In the genomic region with DNA sequence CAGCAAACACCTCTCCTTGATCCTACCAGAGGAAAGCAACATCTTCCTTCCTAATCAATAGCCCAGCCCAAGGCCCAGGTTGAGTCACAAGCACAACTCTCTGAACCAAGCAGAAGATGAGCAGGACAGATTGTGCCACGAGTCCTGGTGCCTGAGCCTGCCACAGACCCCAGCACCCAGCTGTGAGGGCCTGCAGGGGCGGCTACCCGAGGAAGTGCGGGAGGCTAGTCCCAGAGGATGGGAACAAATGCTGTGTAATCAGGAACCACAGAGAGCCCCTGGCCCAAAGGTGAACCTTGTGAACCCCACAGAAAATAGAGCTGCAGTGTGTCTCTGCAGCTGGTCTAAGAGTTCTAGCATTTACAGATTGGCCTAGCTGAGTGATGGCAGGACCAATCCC, we compare ENCODE assay signal across 32 cellular contexts.
"Had no signal": no experiment of that assay in that cellular context is flagged by ENCODE, and none has a peak within 500 bp of the region (broad histone marks: within the 10 kb centered on the region; RNA-seq: fewer than 3 reads in every experiment).

No MANE protein-coding gene starts in this region.

- H3K27ac ChIP-seq: ascending aorta, VCaP had no signal

- H3K27ac Mint-ChIP-seq: activated B cell treated with CpG ODN at 0.5 μM for 24 hours; activated CD4-positive, alpha-beta memory T cell treated with anti-CD3 and anti-CD28 coated beads for 36 hours; activated CD4-positive, alpha-beta T cell treated with anti-CD3 and anti-CD28 coated beads, Interleukin-2, amount 10 ng/mL, durations not matched to agents 24 days and 14 days; activated CD8-positive, alpha-beta T cell treated with anti-CD3 and anti-CD28 coated beads for 36 hours; activated naive CD4-positive, alpha-beta T cell treated with anti-CD3 and anti-CD28 coated beads, Interleukin-2, amount 10 ng/mL, durations not matched to agents 7 days and 5 days; activated naive CD4-positive, alpha-beta T cell treated with anti-CD3 and anti-CD28 coated beads, Interleukin-2, amount 50 U/mL, for 24 hours; activated naive CD8-positive, alpha-beta T cell; activated naive CD8-positive, alpha-beta T cell treated with anti-CD3 and anti-CD28 coated beads, Interleukin-2, amount 10 ng/mL, durations not matched to agents 7 days and 5 days; activated naive CD8-positive, alpha-beta T cell treated with anti-CD3 and anti-CD28 coated beads, Interleukin-2, amount 50 U/mL, for 24 hours; activated T-helper 2 cell treated with anti-CD3 and anti-CD28 coated beads, Interferon-gamma antibody, Interleukin-2, Interleukin-4, amounts not matched to agents 10 μg/mL and 5 μg/mL and 100 μg/mL, durations not matched to agents 14 hours and 24 hours and 36 hours; T-helper 1 cell treated with Interleukin-12 subunit alpha and Interleukin-12 subunit beta and Interleukin-4 antibody, amounts not matched to agents 30 μg/mL and 1 μg/mL, for 36 hours; T-helper 2 cell treated with Interferon-gamma antibody and Interleukin-4, amounts not matched to agents 5 μg/mL and 100 μg/mL, for 36 hours had no signal

- H3K4me1 Mint-ChIP-seq: activated B cell treated with CpG ODN at 0.5 μM for 24 hours; activated CD4-positive, alpha-beta T cell treated with anti-CD3 and anti-CD28 coated beads, Interleukin-2, amount 10 ng/mL, durations not matched to agents 24 days and 14 days; activated naive CD4-positive, alpha-beta T cell treated with anti-CD3 and anti-CD28 coated beads, Interleukin-2, amount 10 ng/mL, durations not matched to agents 7 days and 5 days; activated naive CD4-positive, alpha-beta T cell treated with anti-CD3 and anti-CD28 coated beads, Interleukin-2, amount 50 U/mL, for 24 hours; activated naive CD8-positive, alpha-beta T cell treated with anti-CD3 and anti-CD28 coated beads, Interleukin-2, amount 10 ng/mL, durations not matched to agents 7 days and 5 days; activated naive CD8-positive, alpha-beta T cell treated with anti-CD3 and anti-CD28 coated beads, Interleukin-2, amount 50 U/mL, for 24 hours had no signal

- H3K27me3 Mint-ChIP-seq: activated naive CD4-positive, alpha-beta T cell treated with anti-CD3 and anti-CD28 coated beads, Interleukin-2, amount 10 ng/mL, durations not matched to agents 7 days and 5 days; activated naive CD8-positive, alpha-beta T cell treated with anti-CD3 and anti-CD28 coated beads, Interleukin-2, amount 50 U/mL, for 24 hours had no signal

- ATAC-seq: activated CD8-positive, alpha-beta T cell treated with anti-CD3 and anti-CD28 coated beads for 36 hours; activated naive CD8-positive, alpha-beta T cell treated with anti-CD3 and anti-CD28 coated beads, Interleukin-2, amount 50 U/mL, for 24 hours; activated T-cell treated with anti-CD3 and anti-CD28 coated beads, Interleukin-2, amount 50 U/mL, for 4 hours had no signal

- H3K4me3 ChIP-seq: ascending aorta had no signal

- H3K4me3 Mint-ChIP-seq: activated B cell treated with CpG ODN at 0.5 μM for 24 hours; activated CD4-positive, alpha-beta memory T cell treated with anti-CD3 and anti-CD28 coated beads for 36 hours; activated CD4-positive, alpha-beta T cell treated with anti-CD3 and anti-CD28 coated beads, Interleukin-2, amount 10 ng/mL, durations not matched to agents 24 days and 14 days; activated CD8-positive, alpha-beta T cell treated with anti-CD3 and anti-CD28 coated beads for 36 hours; activated naive CD4-positive, alpha-beta T cell treated with anti-CD3 and anti-CD28 coated beads, Interleukin-2, amount 10 ng/mL, durations not matched to agents 7 days and 5 days; activated naive CD4-positive, alpha-beta T cell treated with anti-CD3 and anti-CD28 coated beads, Interleukin-2, amount 50 U/mL, for 24 hours; activated naive CD8-positive, alpha-beta T cell; activated naive CD8-positive, alpha-beta T cell treated with anti-CD3 and anti-CD28 coated beads, Interleukin-2, amount 10 ng/mL, durations not matched to agents 7 days and 5 days; activated naive CD8-positive, alpha-beta T cell treated with anti-CD3 and anti-CD28 coated beads, Interleukin-2, amount 50 U/mL, for 24 hours; activated T-cell treated with anti-CD3 and anti-CD28 coated beads, Interleukin-2, amount 50 U/mL, for 4 hours; T-helper 1 cell treated with Interleukin-12 subunit alpha and Interleukin-12 subunit beta and Interleukin-4 antibody, amounts not matched to agents 30 μg/mL and 1 μg/mL, for 36 hours; T-helper 2 cell treated with Interferon-gamma antibody and Interleukin-4, amounts not matched to agents 5 μg/mL and 100 μg/mL, for 36 hours had no signal

- DNase-seq: activated B cell treated with CpG ODN at 0.5 μM for 24 hours; activated CD4-positive, alpha-beta memory T cell treated with anti-CD3 and anti-CD28 coated beads for 36 hours; activated CD4-positive, alpha-beta T cell treated with anti-CD3 and anti-CD28 coated beads for 4 hours; activated CD4-positive, alpha-beta T cell treated with anti-CD3 and anti-CD28 coated beads, Interleukin-2, amount 10 ng/mL, durations not matched to agents 24 days and 14 days; activated CD4-positive, alpha-beta T cell treated with anti-CD3 and anti-CD28 coated beads, Interleukin-2, amount 50 U/mL, for 1 hour; activated CD4-positive, alpha-beta T cell treated with anti-CD3 and anti-CD28 coated beads, Interleukin-2, amount 50 U/mL, for 4 hours; activated CD4-positive, CD25-positive, alpha-beta regulatory T cell treated with anti-CD3 and anti-CD28 coated beads, Interleukin-2, amount 50 U/mL, for 72 hours; activated CD8-positive, alpha-beta memory T cell treated with anti-CD3 and anti-CD28 coated beads, Interleukin-2, amount 50 U/mL, for 4 hours; activated CD8-positive, alpha-beta T cell treated with anti-CD3 and anti-CD28 coated beads for 36 hours; activated effector memory CD4-positive, alpha-beta T cell treated with Interleukin-2 at 50 U/mL for 16 hours; activated gamma-delta T cell; activated naive CD4-positive, alpha-beta T cell treated with anti-CD3 and anti-CD28 coated beads, Interleukin-2, amount 10 ng/mL, durations not matched to agents 7 days and 5 days; activated naive CD4-positive, alpha-beta T cell treated with Interleukin-2 at 50 U/mL for 16 hours; activated naive CD8-positive, alpha-beta T cell treated with anti-CD3 and anti-CD28 coated beads, Interleukin-2, amount 10 ng/mL, durations not matched to agents 7 days and 5 days; activated naive CD8-positive, alpha-beta T cell treated with anti-CD3 and anti-CD28 coated beads, Interleukin-2, amount 50 U/mL, for 24 hours; activated T-cell treated with anti-CD3 and anti-CD28 coated beads for 4 hours; activated T-cell treated with anti-CD3 and anti-CD28 coated beads, Interleukin-2, amount 50 U/mL, for 1 hour; activated T-cell treated with anti-CD3 and anti-CD28 coated beads, Interleukin-2, amount 50 U/mL, for 4 hours; amygdala; anterior cingulate cortex; central memory CD4-positive, alpha-beta T cell; T-helper 2 cell; T-helper 9 cell had no signal

- FAIRE-seq: TTC549 had no signal

- H3K9me3 Mint-ChIP-seq: activated CD4-positive, alpha-beta memory T cell treated with anti-CD3 and anti-CD28 coated beads for 36 hours; activated CD4-positive, alpha-beta T cell treated with anti-CD3 and anti-CD28 coated beads, Interleukin-2, amount 10 ng/mL, durations not matched to agents 24 days and 14 days; activated CD8-positive, alpha-beta T cell treated with anti-CD3 and anti-CD28 coated beads for 36 hours; activated naive CD4-positive, alpha-beta T cell treated with anti-CD3 and anti-CD28 coated beads, Interleukin-2, amount 10 ng/mL, durations not matched to agents 7 days and 5 days; activated naive CD4-positive, alpha-beta T cell treated with anti-CD3 and anti-CD28 coated beads, Interleukin-2, amount 50 U/mL, for 24 hours; activated naive CD8-positive, alpha-beta T cell treated with anti-CD3 and anti-CD28 coated beads, Interleukin-2, amount 10 ng/mL, durations not matched to agents 7 days and 5 days; activated naive CD8-positive, alpha-beta T cell treated with anti-CD3 and anti-CD28 coated beads, Interleukin-2, amount 50 U/mL, for 24 hours; activated T-cell treated with anti-CD3 and anti-CD28 coated beads, Interleukin-2, amount 50 U/mL, for 4 hours; activated T-helper 2 cell treated with anti-CD3 and anti-CD28 coated beads, Interferon-gamma antibody, Interleukin-2, Interleukin-4, amounts not matched to agents 10 μg/mL and 5 μg/mL and 100 μg/mL, durations not matched to agents 14 hours and 24 hours and 36 hours; T-helper 1 cell treated with Interleukin-12 subunit alpha and Interleukin-12 subunit beta and Interleukin-4 antibody, amounts not matched to agents 30 μg/mL and 1 μg/mL, for 36 hours; T-helper 2 cell treated with Interferon-gamma antibody and Interleukin-4, amounts not matched to agents 5 μg/mL and 100 μg/mL, for 36 hours had no signal

- H3K9me3 ChIP-seq: ascending aorta had no signal

- H3K36me3 Mint-ChIP-seq: activated CD4-positive, alpha-beta memory T cell treated with anti-CD3 and anti-CD28 coated beads for 36 hours; activated naive CD4-positive, alpha-beta T cell treated with anti-CD3 and anti-CD28 coated beads, Interleukin-2, amount 10 ng/mL, durations not matched to agents 7 days and 5 days; activated naive CD4-positive, alpha-beta T cell treated with anti-CD3 and anti-CD28 coated beads, Interleukin-2, amount 50 U/mL, for 24 hours; activated naive CD8-positive, alpha-beta T cell; activated naive CD8-positive, alpha-beta T cell treated with anti-CD3 and anti-CD28 coated beads, Interleukin-2, amount 10 ng/mL, durations not matched to agents 7 days and 5 days; brain had no signal

- H3K27me3 ChIP-seq: ascending aorta had no signal
